2 cellular contexts compared by ENCODE assay signal in the genomic region with DNA sequence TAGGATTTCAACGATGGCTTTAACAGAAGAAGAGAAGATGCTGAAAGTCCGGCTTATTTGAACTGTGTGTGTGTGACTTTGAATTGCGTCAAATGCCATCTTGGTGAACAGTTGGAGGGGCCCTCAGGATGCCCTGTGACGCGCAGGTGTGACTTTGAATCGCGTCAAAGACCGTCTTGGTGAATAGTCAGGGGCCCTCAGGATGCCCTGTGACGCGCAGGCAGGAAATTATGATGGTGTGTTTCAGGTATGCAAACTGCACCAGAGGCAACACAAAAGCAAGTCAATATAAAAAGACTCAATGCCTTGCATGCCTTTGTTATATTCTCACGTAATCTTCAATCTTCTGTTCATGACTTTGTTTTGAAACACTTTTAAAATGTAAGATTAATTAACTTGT.
TF ChIP-seq lines count a peak whose summit lies in the region.

No MANE protein-coding gene starts in this region.

TF ChIP-seq in HepG2, 621 proteins besides CTCF, POLR2A, EP300 and RAD21 (continues in another document):
- TF ChIP-seq ZZZ3 (CRISPR knock-in tag; IDR thresholded peaks at IDR 0.05; ENCODE audit: borderline replicate concordance): no peak
- no peak for TF ChIP-seq HMGXB3 (CRISPR knock-in tag; IDR thresholded peaks at IDR 0.05; ENCODE audit: borderline replicate concordance)
- no peak for TF ChIP-seq IKZF1 (IDR thresholded peaks at IDR 0.05)
- no peak for TF ChIP-seq GABPB1 (CRISPR knock-in tag; IDR thresholded peaks at IDR 0.05)
- TF ChIP-seq ZHX1 (CRISPR knock-in tag; IDR thresholded peaks at IDR 0.05; ENCODE audit: low read depth): no peak
- TF ChIP-seq ZNF773 (CRISPR knock-in tag; IDR thresholded peaks at IDR 0.05; ENCODE audit: borderline replicate concordance): no peak
- TF ChIP-seq JDP2 (CRISPR knock-in tag; IDR thresholded peaks at IDR 0.05; ENCODE audit: borderline replicate concordance): no peak
- no peak for TF ChIP-seq ZNF326 (CRISPR knock-in tag; IDR thresholded peaks at IDR 0.05; ENCODE audit: borderline replicate concordance)
- TF ChIP-seq, protein P1, sequence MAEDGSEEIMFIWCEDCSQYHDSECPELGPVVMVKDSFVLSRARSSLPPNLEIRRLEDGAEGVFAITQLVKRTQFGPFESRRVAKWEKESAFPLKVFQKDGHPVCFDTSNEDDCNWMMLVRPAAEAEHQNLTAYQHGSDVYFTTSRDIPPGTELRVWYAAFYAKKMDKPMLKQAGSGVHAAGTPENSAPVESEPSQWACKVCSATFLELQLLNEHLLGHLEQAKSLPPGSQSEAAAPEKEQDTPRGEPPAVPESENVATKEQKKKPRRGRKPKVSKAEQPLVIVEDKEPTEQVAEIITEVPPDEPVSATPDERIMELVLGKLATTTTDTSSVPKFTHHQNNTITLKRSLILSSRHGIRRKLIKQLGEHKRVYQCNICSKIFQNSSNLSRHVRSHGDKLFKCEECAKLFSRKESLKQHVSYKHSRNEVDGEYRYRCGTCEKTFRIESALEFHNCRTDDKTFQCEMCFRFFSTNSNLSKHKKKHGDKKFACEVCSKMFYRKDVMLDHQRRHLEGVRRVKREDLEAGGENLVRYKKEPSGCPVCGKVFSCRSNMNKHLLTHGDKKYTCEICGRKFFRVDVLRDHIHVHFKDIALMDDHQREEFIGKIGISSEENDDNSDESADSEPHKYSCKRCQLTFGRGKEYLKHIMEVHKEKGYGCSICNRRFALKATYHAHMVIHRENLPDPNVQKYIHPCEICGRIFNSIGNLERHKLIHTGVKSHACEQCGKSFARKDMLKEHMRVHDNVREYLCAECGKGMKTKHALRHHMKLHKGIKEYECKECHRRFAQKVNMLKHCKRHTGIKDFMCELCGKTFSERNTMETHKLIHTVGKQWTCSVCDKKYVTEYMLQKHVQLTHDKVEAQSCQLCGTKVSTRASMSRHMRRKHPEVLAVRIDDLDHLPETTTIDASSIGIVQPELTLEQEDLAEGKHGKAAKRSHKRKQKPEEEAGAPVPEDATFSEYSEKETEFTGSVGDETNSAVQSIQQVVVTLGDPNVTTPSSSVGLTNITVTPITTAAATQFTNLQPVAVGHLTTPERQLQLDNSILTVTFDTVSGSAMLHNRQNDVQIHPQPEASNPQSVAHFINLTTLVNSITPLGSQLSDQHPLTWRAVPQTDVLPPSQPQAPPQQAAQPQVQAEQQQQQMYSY (CRISPR knock-in tag; IDR thresholded peaks at IDR 0.05): no peak
- no peak for TF ChIP-seq ZNF784 (CRISPR knock-in tag; IDR thresholded peaks at IDR 0.05; ENCODE audit: borderline replicate concordance)

TF ChIP-seq in endothelial cell of umbilical vein, 7 proteins besides CTCF, POLR2A, EP300 and RAD21:
- TF ChIP-seq MYC (IDR thresholded peaks at IDR 0.05; ENCODE audit: low read depth, low read length): no peak
- TF ChIP-seq JUN (IDR thresholded peaks at IDR 0.05; ENCODE audit: borderline replicate concordance, insufficient read depth, insufficient read length, low read depth): no peak
- TF ChIP-seq GATA2 (IDR thresholded peaks at IDR 0.05; ENCODE audit: insufficient read depth, insufficient read length, low read depth, low read length): no peak
- no peak for TF ChIP-seq FOS (IDR thresholded peaks at IDR 0.05; ENCODE audit: borderline replicate concordance, insufficient read depth, low read length)
- TF ChIP-seq EZH2 (IDR thresholded peaks at IDR 0.05; ENCODE audit: borderline replicate concordance, low read depth, low read length, severe bottlenecking): no peak
- TF ChIP-seq, protein P2, sequence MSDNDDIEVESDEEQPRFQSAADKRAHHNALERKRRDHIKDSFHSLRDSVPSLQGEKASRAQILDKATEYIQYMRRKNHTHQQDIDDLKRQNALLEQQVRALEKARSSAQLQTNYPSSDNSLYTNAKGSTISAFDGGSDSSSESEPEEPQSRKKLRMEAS (IDR thresholded peaks at IDR 0.05; ENCODE audit: insufficient read depth, insufficient read length): no peak
- TF ChIP-seq POLR2AphosphoS5 (IDR thresholded peaks at IDR 0.05; ENCODE audit: insufficient read depth, low read depth, low read length): no peak
TF ChIP-seq in endothelial cell of umbilical vein: peak in this region for 0.
